ENCODE assay signal across 13 cellular contexts in the genomic region with DNA sequence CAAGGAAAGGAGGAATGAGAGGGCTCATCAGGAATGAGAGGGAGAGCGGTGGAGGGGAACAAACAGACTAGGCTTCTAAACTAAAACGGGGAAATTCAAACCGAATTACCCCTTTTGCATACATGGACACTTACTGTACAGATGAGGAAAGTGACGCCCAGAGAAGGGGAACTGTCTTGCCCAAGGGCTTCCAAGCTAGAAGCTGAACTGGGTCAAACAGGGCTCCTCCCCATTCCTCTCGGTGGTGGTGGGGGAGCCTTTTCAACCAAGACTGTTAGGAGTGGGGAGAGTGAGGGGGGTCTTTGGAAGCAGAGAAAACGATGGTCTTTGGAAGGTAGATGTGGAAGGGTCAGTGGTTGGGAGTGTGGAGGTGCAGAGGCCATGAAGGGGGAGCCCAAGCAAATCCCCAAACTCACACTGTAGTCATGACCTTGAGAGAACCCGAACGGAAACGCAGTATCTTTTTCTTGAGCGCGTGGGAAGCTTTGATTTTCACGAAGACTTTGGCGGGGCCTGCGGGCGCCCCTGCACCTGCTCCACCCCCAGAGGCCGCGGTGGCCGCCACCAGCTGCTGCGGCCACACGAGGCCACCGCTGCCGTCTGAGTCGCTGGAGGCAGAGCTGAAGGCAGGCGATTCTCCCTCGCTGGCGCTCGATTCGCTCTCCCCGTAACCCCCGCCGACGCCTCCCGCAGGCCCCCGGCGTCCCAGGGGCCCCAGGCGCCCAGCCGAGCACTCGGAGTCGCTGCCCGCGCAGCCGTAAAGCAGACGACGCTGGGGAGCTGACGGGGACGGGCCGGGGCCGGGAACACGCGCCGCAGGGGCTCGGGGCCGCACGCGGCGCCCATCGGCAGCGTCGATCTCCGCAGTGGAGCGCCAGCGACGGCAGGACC. TPM values are rescaled to one million over a fixed set of nuclear protein-coding genes. Genes with fewer than 3 reads are reported as not detected.
DNase-seq lines count a peak whose midpoint lies in the region; ATAC-seq, FAIRE-seq and TF ChIP-seq lines count a peak whose summit lies in the region.
"Had no signal": no experiment of that assay in that cellular context is flagged by ENCODE, and none has a peak within 500 bp of the region (broad histone marks: within the 10 kb centered on the region; RNA-seq: fewer than 3 reads in every experiment).

No MANE protein-coding gene starts in this region.

- CTCF ChIA-PET in RWPE1 (lab: Yijun Ruan, JAX): interaction anchor here (0.8 kb wide), 1 partner anchor 34 kb away, joined by 3 read pairs; no protein-coding TSS in a partner anchor

- peaks cover 0 to 5% (median 0%) of the 10 kb centered on the region in 3 donors for H3K9me3 ChIP-seq in tibial artery

- DNase-seq in activated naive CD4-positive, alpha-beta T cell treated with anti-CD3 and anti-CD28 coated beads, Interleukin-2, amount 50 U/mL, for 16 hours: no peak
- no peak for DNase-seq in activated T-helper 1 cell treated with anti-CD3 and anti-CD28 coated beads, Interleukin-12 subunit alpha, Interleukin-12 subunit beta, Interleukin-2, Interleukin-4 antibody, amounts not matched to agents 30 ng/mL and 10 ng/mL and 1 ng/mL, durations not matched to agents 14 hours and 24 hours and 36 hours (ENCODE audit: low spot score)
- DNase-seq in left lobe of liver (ENCODE audit: low spot score): no peak
- no peak for DNase-seq in tibial artery
- DNase-seq in RWPE1 (ENCODE audit: low spot score): no peak
- no peak for DNase-seq in GM19239 (ENCODE audit: insufficient read length, low spot score)
- DNase-seq: activated CD4-positive, alpha-beta T cell treated with anti-CD3 and anti-CD28 coated beads, Interleukin-2, amount 50 U/mL, for 1 hour; NCI-H226; spleen had no signal

- peaks cover 12% of the 10 kb centered on the region for H3K4me1 Mint-ChIP-seq in activated naive CD4-positive, alpha-beta T cell treated with anti-CD3 and anti-CD28 coated beads, Interleukin-2, amount 50 U/mL, for 24 hours
- peaks cover 9% of the 10 kb centered on the region for H3K4me1 Mint-ChIP-seq in activated T-helper 1 cell treated with anti-CD3 and anti-CD28 coated beads, Interleukin-12 subunit alpha, Interleukin-12 subunit beta, Interleukin-2, Interleukin-4 antibody, amounts not matched to agents 30 ng/mL and 10 ng/mL and 1 ng/mL, durations not matched to agents 14 hours and 24 hours and 36 hours (ENCODE audit: low read depth)

- peaks cover 23% of the 10 kb centered on the region for H3K27me3 Mint-ChIP-seq in activated naive CD4-positive, alpha-beta T cell treated with anti-CD3 and anti-CD28 coated beads, Interleukin-2, amount 50 U/mL, for 24 hours
- H3K27me3 Mint-ChIP-seq in activated T-helper 1 cell treated with anti-CD3 and anti-CD28 coated beads, Interleukin-12 subunit alpha, Interleukin-12 subunit beta, Interleukin-2, Interleukin-4 antibody, amounts not matched to agents 30 ng/mL and 10 ng/mL and 1 ng/mL, durations not matched to agents 14 hours and 24 hours and 36 hours (ENCODE audit: insufficient read depth): peaks cover 48% of the 10 kb centered on the region

- H3K36me3 ChIP-seq in tibial artery: peaks cover 23 to 32% (median 30%) of the 10 kb centered on the region in 3 donors

- intact Hi-C loops in activated T-helper 1 cell treated with anti-CD3 and anti-CD28 coated beads, Interleukin-12 subunit alpha, Interleukin-12 subunit beta, Interleukin-2, Interleukin-4 antibody, amounts not matched to agents 30 ng/mL and 10 ng/mL and 1 ng/mL, durations not matched to agents 14 hours and 24 hours and 36 hours (cut with micrococcal nuclease): no loop called here
- intact Hi-C loops in tibial artery (cut with DNase I; ENCODE audit: low total_unique reads): no loop called here

- H3K36me3 Mint-ChIP-seq in activated naive CD4-positive, alpha-beta T cell treated with anti-CD3 and anti-CD28 coated beads, Interleukin-2, amount 50 U/mL, for 24 hours: peaks cover 4% of the 10 kb centered on the region
- peaks cover 14% of the 10 kb centered on the region for H3K36me3 Mint-ChIP-seq in activated T-helper 1 cell treated with anti-CD3 and anti-CD28 coated beads, Interleukin-12 subunit alpha, Interleukin-12 subunit beta, Interleukin-2, Interleukin-4 antibody, amounts not matched to agents 30 ng/mL and 10 ng/mL and 1 ng/mL, durations not matched to agents 14 hours and 24 hours and 36 hours (ENCODE audit: low read depth)

- H3K9me3 Mint-ChIP-seq in activated naive CD4-positive, alpha-beta T cell treated with anti-CD3 and anti-CD28 coated beads, Interleukin-2, amount 50 U/mL, for 24 hours: no peaks in the 10 kb centered on the region
- H3K9me3 Mint-ChIP-seq in activated T-helper 1 cell treated with anti-CD3 and anti-CD28 coated beads, Interleukin-12 subunit alpha, Interleukin-12 subunit beta, Interleukin-2, Interleukin-4 antibody, amounts not matched to agents 30 ng/mL and 10 ng/mL and 1 ng/mL, durations not matched to agents 14 hours and 24 hours and 36 hours: peaks cover 4% of the 10 kb centered on the region

- H3K27ac ChIP-seq in tibial artery (peak overlapping the region; percentile 69 to 78), RWPE1 (no peak overlapping the region)
- H3K27ac ChIP-seq: epithelial cell of prostate, spleen had no signal

- peak overlapping the region; percentile 6 for H3K27ac Mint-ChIP-seq in activated naive CD4-positive, alpha-beta T cell treated with anti-CD3 and anti-CD28 coated beads, Interleukin-2, amount 50 U/mL, for 24 hours
- H3K27ac Mint-ChIP-seq in activated T-helper 1 cell treated with anti-CD3 and anti-CD28 coated beads, Interleukin-12 subunit alpha, Interleukin-12 subunit beta, Interleukin-2, Interleukin-4 antibody, amounts not matched to agents 30 ng/mL and 10 ng/mL and 1 ng/mL, durations not matched to agents 14 hours and 24 hours and 36 hours: peak overlapping the region; percentile 40

- H3K4me1 ChIP-seq in tibial artery: peaks cover 7 to 56% (median 25%) of the 10 kb centered on the region in 4 donors

- no peak overlapping the region for H3K4me3 ChIP-seq in tibial artery

- ATAC-seq in left lobe of liver: peak; percentile 47
- ATAC-seq in GM19324 (IDR thresholded peaks at IDR 0.05; ENCODE audit: low FRiP score, unreplicated experiment): no peak

- FAIRE-seq in GM19239 (lab: Jason Lieb, UNC): no peak

- no peaks in the 10 kb centered on the region for H3K27me3 ChIP-seq in tibial artery

- TF ChIP-seq CTCF in tibial artery (IDR thresholded peaks at IDR 0.05) (no peak), RWPE1 (conservative IDR thresholded peaks at IDR 0.05; ENCODE audit: low read depth) (no peak)

- POLR2A ChIA-PET in RWPE1 (lab: Yijun Ruan, JAX; ENCODE audit: low non-redundant PET): no interaction called here

- H3K4me3 Mint-ChIP-seq in activated naive CD4-positive, alpha-beta T cell treated with anti-CD3 and anti-CD28 coated beads, Interleukin-2, amount 50 U/mL, for 24 hours: peak overlapping the region; percentile 58
- peak overlapping the region; percentile 22 for H3K4me3 Mint-ChIP-seq in activated T-helper 1 cell treated with anti-CD3 and anti-CD28 coated beads, Interleukin-12 subunit alpha, Interleukin-12 subunit beta, Interleukin-2, Interleukin-4 antibody, amounts not matched to agents 30 ng/mL and 10 ng/mL and 1 ng/mL, durations not matched to agents 14 hours and 24 hours and 36 hours

RNA-seq across cellular contexts. Expression of a gene that starts 12.3 kb away (rescaled TPM):
- 17.8 and 18.6 TPM in 2 replicates for total RNA-seq in activated T-helper 1 cell treated with anti-CD3 and anti-CD28 coated beads, Interleukin-12 subunit alpha, Interleukin-12 subunit beta, Interleukin-2, Interleukin-4 antibody, amounts not matched to agents 30 ng/mL and 10 ng/mL and 1 ng/mL, durations not matched to agents 14 hours and 24 hours and 36 hours
- total RNA-seq in left lobe of liver: not detected
- total RNA-seq: Daoy, spleen had no signal

RNA-seq across cellular contexts. Expression of a gene that starts 12.7 kb away (rescaled TPM):
- 4.3 and 5.7 TPM in 2 replicates for total RNA-seq in activated T-helper 1 cell treated with anti-CD3 and anti-CD28 coated beads, Interleukin-12 subunit alpha, Interleukin-12 subunit beta, Interleukin-2, Interleukin-4 antibody, amounts not matched to agents 30 ng/mL and 10 ng/mL and 1 ng/mL, durations not matched to agents 14 hours and 24 hours and 36 hours
- 1.2 TPM for total RNA-seq in left lobe of liver

RNA-seq across cellular contexts. Expression of a gene that starts 23.4 kb away (rescaled TPM):
- 217 and 218 TPM in 2 replicates for total RNA-seq in activated T-helper 1 cell treated with anti-CD3 and anti-CD28 coated beads, Interleukin-12 subunit alpha, Interleukin-12 subunit beta, Interleukin-2, Interleukin-4 antibody, amounts not matched to agents 30 ng/mL and 10 ng/mL and 1 ng/mL, durations not matched to agents 14 hours and 24 hours and 36 hours
- total RNA-seq in left lobe of liver: 3.0 TPM

RNA-seq across cellular contexts. Expression of a gene that starts 47.2 kb away (rescaled TPM):
- total RNA-seq in activated T-helper 1 cell treated with anti-CD3 and anti-CD28 coated beads, Interleukin-12 subunit alpha, Interleukin-12 subunit beta, Interleukin-2, Interleukin-4 antibody, amounts not matched to agents 30 ng/mL and 10 ng/mL and 1 ng/mL, durations not matched to agents 14 hours and 24 hours and 36 hours: 568 and 578 TPM in 2 replicates
- 89.6 TPM for total RNA-seq in left lobe of liver

Comparison
In these comparisons a context has a peak if more than half of its experiments do, and no peak if none do; other contexts are left out.
1. RNA of a gene that starts 12.3 kb away (total RNA-seq): 17.8 to 18.6 TPM in activated T-helper 1 cell treated with anti-CD3 and anti-CD28 coated beads, Interleukin-12 subunit alpha, Interleukin-12 subunit beta, Interleukin-2, Interleukin-4 antibody, amounts not matched to agents 30 ng/mL and 10 ng/mL and 1 ng/mL, durations not matched to agents 14 hours and 24 hours and 36 hours; not detected in left lobe of liver (single experiment); every median in the first group is over 10 times any median in the second.
2. RNA of a gene that starts 23.4 kb away (total RNA-seq): 217 to 218 TPM in activated T-helper 1 cell treated with anti-CD3 and anti-CD28 coated beads, Interleukin-12 subunit alpha, Interleukin-12 subunit beta, Interleukin-2, Interleukin-4 antibody, amounts not matched to agents 30 ng/mL and 10 ng/mL and 1 ng/mL, durations not matched to agents 14 hours and 24 hours and 36 hours; 3.0 TPM in left lobe of liver (single experiment); every median in the first group is over 10 times any median in the second.